ENCODE assay signal across 8 cellular contexts in the genomic region with DNA sequence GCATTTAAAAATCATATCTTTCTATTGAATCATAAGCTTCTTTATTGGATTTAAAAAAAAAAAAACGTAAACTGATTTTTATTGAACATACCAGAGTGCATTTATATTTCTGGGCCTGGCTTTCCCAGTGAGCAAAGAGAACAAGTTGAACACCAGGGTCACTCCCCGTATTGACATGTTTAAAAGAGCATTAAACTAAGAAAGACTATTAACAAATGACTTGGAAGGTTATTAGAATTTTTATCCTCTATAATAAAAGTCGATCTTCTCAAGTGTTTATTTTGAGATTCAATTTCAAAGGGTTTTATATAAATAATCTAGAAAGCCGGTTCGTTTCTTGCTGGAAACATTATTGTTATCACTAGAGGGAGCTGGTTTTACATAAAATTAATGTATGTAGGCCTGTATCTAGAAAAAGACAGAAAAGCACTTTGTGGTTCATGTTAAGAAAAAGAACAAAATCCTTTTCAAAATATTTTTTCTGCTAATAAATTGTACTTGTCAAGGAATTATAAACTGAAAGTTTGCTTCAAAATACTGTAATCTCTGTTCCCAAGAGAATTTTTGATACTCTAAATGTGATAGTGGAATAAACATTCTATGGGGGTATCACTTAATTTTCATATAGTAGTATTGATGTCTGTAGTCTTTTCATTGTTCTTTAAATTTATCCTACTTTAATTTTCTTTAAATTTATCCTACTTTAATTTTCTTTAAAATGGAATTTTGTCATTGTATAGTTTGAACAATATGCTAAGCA.
A peak's percentile ranks its signal among the peaks of the same experiment; 100 is the strongest.
DNase-seq lines count a peak whose midpoint lies in the region; ATAC-seq and TF ChIP-seq lines count a peak whose summit lies in the region.

No MANE protein-coding gene starts in this region.

- H3K27me3 Mint-ChIP-seq in activated naive CD4-positive, alpha-beta T cell treated with anti-CD3 and anti-CD28 coated beads, Interleukin-2, amount 10 ng/mL, durations not matched to agents 7 days and 5 days: no peaks in the 10 kb centered on the region

- H3K4me1 ChIP-seq in tibial artery: no peaks in the 10 kb centered on the region

- H3K36me3 Mint-ChIP-seq in activated naive CD4-positive, alpha-beta T cell treated with anti-CD3 and anti-CD28 coated beads, Interleukin-2, amount 10 ng/mL, durations not matched to agents 7 days and 5 days: no peaks in the 10 kb centered on the region

- no peak overlapping the region for H3K4me3 ChIP-seq in fibroblast of pulmonary artery (replicated peaks; ENCODE audit: low read depth, low read length)
- no peak overlapping the region for H3K4me3 ChIP-seq in tibial artery

- no peak overlapping the region for H3K4me3 Mint-ChIP-seq in activated naive CD4-positive, alpha-beta T cell treated with anti-CD3 and anti-CD28 coated beads, Interleukin-2, amount 10 ng/mL, durations not matched to agents 7 days and 5 days

- ATAC-seq in HG03135 (IDR thresholded peaks at IDR 0.05; ENCODE audit: unreplicated experiment) (no peak), GM21529 (IDR thresholded peaks at IDR 0.05; ENCODE audit: unreplicated experiment) (no peak)

- H3K9me3 ChIP-seq in tibial artery: no peaks in the 10 kb centered on the region

- TF ChIP-seq CTCF in fibroblast of pulmonary artery (IDR thresholded peaks at IDR 0.05; ENCODE audit: low read length, missing control alignments): peak; percentile 45
- TF ChIP-seq CTCF in tibial artery (IDR thresholded peaks at IDR 0.05): peak; percentile 35 to 46

- peak; percentile 43 for DNase-seq in A172 (ENCODE audit: low spot score)
- DNase-seq in H4 (ENCODE audit: low spot score): peak; percentile 39
- DNase-seq in OCI-M1 (lab: John Stamatoyannopoulos, UW): peak; percentile 65
- DNase-seq in fibroblast of pulmonary artery (ENCODE audit: low read depth): peak; percentile 62
- DNase-seq in tibial artery: no peak
- DNase-seq in activated naive CD4-positive, alpha-beta T cell treated with anti-CD3 and anti-CD28 coated beads, Interleukin-2, amount 10 ng/mL, durations not matched to agents 7 days and 5 days: no peak

- no peaks in the 10 kb centered on the region for H3K4me1 Mint-ChIP-seq in activated naive CD4-positive, alpha-beta T cell treated with anti-CD3 and anti-CD28 coated beads, Interleukin-2, amount 10 ng/mL, durations not matched to agents 7 days and 5 days

- no peaks in the 10 kb centered on the region for H3K36me3 ChIP-seq in tibial artery

- no peaks in the 10 kb centered on the region for H3K27me3 ChIP-seq in tibial artery

- H3K27ac Mint-ChIP-seq in activated naive CD4-positive, alpha-beta T cell treated with anti-CD3 and anti-CD28 coated beads, Interleukin-2, amount 10 ng/mL, durations not matched to agents 7 days and 5 days: no peak overlapping the region

- intact Hi-C loops in tibial artery (cut with DNase I; ENCODE audit: low total_unique reads): loop anchor here (10.0 kb wide), 1 partner anchor 567 kb away; no protein-coding TSS in a partner anchor

- CTCF ChIA-PET in activated naive CD4-positive, alpha-beta T cell treated with anti-CD3 and anti-CD28 coated beads, Interleukin-2, amount 10 ng/mL, durations not matched to agents 7 days and 5 days (lab: Charles Lee): interaction anchor here (1.2 kb wide), 1 partner anchor 551 kb away, joined by 3 read pairs; no protein-coding TSS in a partner anchor

- no peaks in the 10 kb centered on the region for H3K9me3 Mint-ChIP-seq in activated naive CD4-positive, alpha-beta T cell treated with anti-CD3 and anti-CD28 coated beads, Interleukin-2, amount 10 ng/mL, durations not matched to agents 7 days and 5 days

- no peak overlapping the region for H3K27ac ChIP-seq in tibial artery

Comparison
In these comparisons a context has a peak if more than half of its experiments do, and no peak if none do; other contexts are left out.
1. DNase-seq: peak in A172 (single experiment), H4 (single experiment), OCI-M1 (single experiment) and fibroblast of pulmonary artery (single experiment); none in tibial artery (0 of 2) and activated naive CD4-positive, alpha-beta T cell treated with anti-CD3 and anti-CD28 coated beads, Interleukin-2, amount 10 ng/mL, durations not matched to agents 7 days and 5 days (single experiment).